ENCODE assay signal across 12 cellular contexts in the genomic region with DNA sequence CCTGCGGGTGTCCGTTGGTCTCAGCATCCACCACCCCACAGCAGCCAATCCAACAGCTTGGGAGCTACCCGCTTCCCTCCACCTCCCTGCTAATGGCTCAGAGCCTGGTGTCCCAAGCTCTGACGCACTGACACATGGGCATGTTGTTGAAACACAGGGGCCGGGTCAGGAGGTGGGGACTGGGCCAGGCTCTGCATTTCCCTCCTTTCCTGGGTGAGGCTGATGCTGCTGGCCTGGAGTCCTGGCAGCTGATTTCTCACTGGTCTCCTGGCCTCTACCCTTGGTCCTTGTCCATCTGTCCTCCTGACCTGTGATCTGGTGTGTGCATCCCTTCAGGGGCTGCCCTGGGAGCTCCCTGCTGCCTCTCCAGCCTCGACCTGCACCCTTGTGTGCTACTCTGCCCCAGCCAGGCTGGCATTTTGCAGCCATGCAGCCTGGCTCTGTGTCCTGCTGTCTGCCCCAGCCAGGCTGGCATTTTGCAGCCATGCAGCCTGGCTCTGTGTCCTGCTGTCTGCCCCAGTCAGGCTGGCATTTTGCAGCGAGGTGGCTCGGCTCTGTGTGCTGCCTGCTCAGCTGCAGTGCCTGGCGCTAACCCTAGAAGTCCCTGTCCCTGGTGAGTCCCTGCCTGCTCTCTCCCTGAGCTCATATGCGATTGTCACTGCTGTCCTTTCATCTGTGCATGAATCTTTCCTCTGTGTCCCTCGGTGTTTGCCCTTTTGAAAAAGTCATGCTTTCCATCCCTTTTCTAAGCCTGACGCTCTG. TPM values are rescaled to one million over a fixed set of nuclear protein-coding genes. Genes with fewer than 3 reads are reported as not detected.
A peak's percentile ranks its signal among the peaks of the same experiment; 100 is the strongest.
DNase-seq lines count a peak whose midpoint lies in the region; ATAC-seq, FAIRE-seq and TF ChIP-seq lines count a peak whose summit lies in the region.
"Had no signal": no experiment of that assay in that cellular context is flagged by ENCODE, and none has a peak within 500 bp of the region (broad histone marks: within the 10 kb centered on the region; RNA-seq: fewer than 3 reads in every experiment).

No MANE protein-coding gene starts in this region.

- DNase-seq in GM12892 (ENCODE audit: insufficient read length) (no peak), anterior cingulate cortex (lab: John Stamatoyannopoulos, UW) (peak in 54 of 58 donors; percentile 27 to 91 (median 76)), hypothalamus (lab: John Stamatoyannopoulos, UW) (peak in 48 of 51 donors; percentile 20 to 94 (median 75)), stromal cell of bone marrow (ENCODE audit: low read depth) (peak; percentile 71), RKO (ENCODE audit: low spot score) (no peak), NCI-H524 treated with DMSO at 0.1 percent for 48 hours (lab: John Stamatoyannopoulos, UW) (no peak), HT-29 (ENCODE audit: low spot score) (no peak)
- DNase-seq: effector memory CD8-positive, alpha-beta T cell; NCI-H748 treated with DMSO at 0.1 percent for 48 hours; T1000 had no signal

- ATAC-seq in GM21528 (IDR thresholded peaks at IDR 0.05; ENCODE audit: low FRiP score, unreplicated experiment), result no peak
- ATAC-seq: effector memory CD8-positive, alpha-beta T cell had no signal

- no peak for TF ChIP-seq POLR2A in GM12892 (IDR thresholded peaks at IDR 0.05; ENCODE audit: low read depth, low read length)

- peak; percentile 53 for FAIRE-seq in GM12892 (lab: Jason Lieb, UNC)
- FAIRE-seq: keratinocyte had no signal

RNA-seq across cellular contexts. Expression of a gene that starts 14.0 kb away (rescaled TPM):
- 1.4 TPM for polyA plus RNA-seq in GM12892 (2012; ENCODE audit: missing spikeins)
- not detected in 2 replicates for total RNA-seq in HT-29 (2014; rRNA removed; shearing (Covaris generic))

Comparison
In these comparisons a context has a peak if more than half of its experiments do, and no peak if none do; other contexts are left out.
1. DNase-seq: peak in anterior cingulate cortex (54 of 58), hypothalamus (48 of 51) and stromal cell of bone marrow (single experiment); none in GM12892 (single experiment), RKO (single experiment), NCI-H524 treated with DMSO at 0.1 percent for 48 hours (single experiment) and HT-29 (single experiment).